In genomic region chr6:52337633-52338290, GRCh38 we compare ENCODE assay signal across 13 cellular contexts. TPM values are rescaled to one million over a fixed set of nuclear protein-coding genes. Genes with fewer than 3 reads are reported as not detected.
DNase-seq lines count a peak whose midpoint lies in the region; ATAC-seq and TF ChIP-seq lines count a peak whose summit lies in the region.
"Had no signal": no experiment of that assay in that cellular context is flagged by ENCODE, and none has a peak within 500 bp of the region (broad histone marks: within the 10 kb centered on the region; RNA-seq: fewer than 3 reads in every experiment).

No MANE protein-coding gene starts in this region.

- DNase-seq in GM10248 (ENCODE audit: extremely low spot score) (peak; percentile 42), cardiac septum (ENCODE audit: low spot score) (no peak), KBM-7 (no peak), NCI-H526 (lab: John Stamatoyannopoulos, UW) (no peak), hypothalamus (lab: John Stamatoyannopoulos, UW) (no peak)
- DNase-seq in activated naive CD8-positive, alpha-beta T cell treated with anti-CD3 and anti-CD28 coated beads, Interleukin-2, amount 10 ng/mL, durations not matched to agents 7 days and 5 days: no peak
- DNase-seq: adrenal gland; NCI-H1092; stimulated activated CD4-positive, alpha-beta T cell treated with anti-CD3 and anti-CD28 coated beads, Interleukin-4, amount 100 ng/mL, for 24 hours; upper lobe of right lung had no signal

- in situ Hi-C loops in KBM-7 (cut with MboI; ENCODE audit: low pct_unique_long_range_greater_than_20kb, low sequenced_read_pairs): no loop called here

- H3K36me3 Mint-ChIP-seq in activated naive CD8-positive, alpha-beta T cell treated with anti-CD3 and anti-CD28 coated beads, Interleukin-2, amount 10 ng/mL, durations not matched to agents 7 days and 5 days: no peaks in the 10 kb centered on the region

- peak overlapping the region; percentile 82 for H3K27ac Mint-ChIP-seq in activated naive CD8-positive, alpha-beta T cell treated with anti-CD3 and anti-CD28 coated beads, Interleukin-2, amount 10 ng/mL, durations not matched to agents 7 days and 5 days

- POLR2A ChIA-PET in GM10248 (lab: Yijun Ruan, JAX): no interaction called here
- POLR2A ChIA-PET in activated naive CD8-positive, alpha-beta T cell treated with anti-CD3 and anti-CD28 coated beads, Interleukin-2, amount 10 ng/mL, durations not matched to agents 7 days and 5 days (lab: Charles Lee): interaction anchor here (0.6 to 1.6 kb wide), 5 partner anchors 24 to 54 kb away, joined by 3 to 10 read pairs (median 4); partner anchors contain the start of gene PAQR8

- peak overlapping the region; percentile 17 for H3K4me3 Mint-ChIP-seq in activated naive CD8-positive, alpha-beta T cell treated with anti-CD3 and anti-CD28 coated beads, Interleukin-2, amount 10 ng/mL, durations not matched to agents 7 days and 5 days

- TF ChIP-seq CTCF in GM10248 (IDR thresholded peaks at IDR 0.05; ENCODE audit: control extremely low read depth, extremely low read depth, low read depth, missing control alignments): no peak

- CTCF ChIA-PET in GM10248 (lab: Yijun Ruan, JAX): interaction anchor here (0.9 to 2.0 kb wide), 7 partner anchors 10 to 53 kb away, joined by 3 to 9 read pairs (median 3); partner anchors contain the start of gene PAQR8

- ATAC-seq in GM19438 (IDR thresholded peaks at IDR 0.05; ENCODE audit: low read depth, unreplicated experiment) (peak; percentile 81), HG03108 (IDR thresholded peaks at IDR 0.05; ENCODE audit: unreplicated experiment) (peak; percentile 72)
- peak; percentile 46 for ATAC-seq in activated naive CD8-positive, alpha-beta T cell treated with anti-CD3 and anti-CD28 coated beads, Interleukin-2, amount 10 ng/mL, durations not matched to agents 7 days and 5 days (ENCODE audit: low read depth)
- ATAC-seq: Panc1, upper lobe of right lung had no signal

- intact Hi-C loops in cardiac septum (cut with DNase I): no loop called here

- H3K9me3 Mint-ChIP-seq in activated naive CD8-positive, alpha-beta T cell treated with anti-CD3 and anti-CD28 coated beads, Interleukin-2, amount 10 ng/mL, durations not matched to agents 7 days and 5 days: no peaks in the 10 kb centered on the region

- H3K4me1 Mint-ChIP-seq in activated naive CD8-positive, alpha-beta T cell treated with anti-CD3 and anti-CD28 coated beads, Interleukin-2, amount 10 ng/mL, durations not matched to agents 7 days and 5 days: peaks cover 49% of the 10 kb centered on the region

- no peaks in the 10 kb centered on the region for H3K27me3 Mint-ChIP-seq in activated naive CD8-positive, alpha-beta T cell treated with anti-CD3 and anti-CD28 coated beads, Interleukin-2, amount 10 ng/mL, durations not matched to agents 7 days and 5 days

RNA-seq across cellular contexts. Expression of gene PAQR8, which starts 24.2 kb away (rescaled TPM):
- 10 to 100 TPM; 25.7 to 26.4 TPM for total RNA-seq in activated naive CD8-positive, alpha-beta T cell treated with anti-CD3 and anti-CD28 coated beads, Interleukin-2, amount 10 ng/mL, durations not matched to agents 7 days and 5 days
- total RNA-seq in cardiac septum: 2.0 TPM

RNA-seq across cellular contexts. Expression of gene MCM3, which starts 53.2 kb away (rescaled TPM):
- 100 to 1,000 TPM; 180 to 182 TPM for total RNA-seq in activated naive CD8-positive, alpha-beta T cell treated with anti-CD3 and anti-CD28 coated beads, Interleukin-2, amount 10 ng/mL, durations not matched to agents 7 days and 5 days
- total RNA-seq in cardiac septum: 21.0 TPM
